Comparison of ENCODE assay signal across 12 cellular contexts in the genomic region with DNA sequence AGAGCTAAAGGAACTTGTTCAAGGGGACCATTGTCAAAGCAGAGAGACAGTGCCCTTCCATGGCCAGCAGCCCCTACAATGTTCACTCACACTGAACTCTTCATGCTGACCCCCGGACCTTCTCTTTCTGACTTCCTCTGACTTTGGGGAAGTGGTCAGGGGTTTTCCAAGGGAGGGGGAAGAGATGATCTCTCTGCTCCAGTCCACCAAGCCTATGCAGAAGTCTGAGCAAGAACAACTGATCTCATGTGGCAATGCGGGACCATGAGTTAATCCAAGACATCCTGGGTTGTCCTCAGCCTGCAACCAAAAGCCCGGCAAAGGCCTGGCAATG. TPM values are rescaled to one million over a fixed set of nuclear protein-coding genes. Genes with fewer than 3 reads are reported as not detected.
DNase-seq lines count a peak whose midpoint lies in the region; ATAC-seq and TF ChIP-seq lines count a peak whose summit lies in the region.
"Had no signal": no experiment of that assay in that cellular context is flagged by ENCODE, and none has a peak within 500 bp of the region (broad histone marks: within the 10 kb centered on the region; RNA-seq: fewer than 3 reads in every experiment).

No MANE protein-coding gene starts in this region.

- no peaks in the 10 kb centered on the region for H3K27me3 ChIP-seq in heart left ventricle
- H3K27me3 ChIP-seq: body of pancreas had no signal

- no peaks in the 10 kb centered on the region for H3K27me3 Mint-ChIP-seq in stimulated activated naive B cell treated with anti-CD40 and anti-IgM and Interleukin-4, amounts not matched to agents 10 μg/mL and 1 μg/mL and 100 μg/mL, for 72 hours
- H3K27me3 Mint-ChIP-seq in activated naive CD4-positive, alpha-beta T cell treated with anti-CD3 and anti-CD28 coated beads, Interleukin-2, amount 10 ng/mL, durations not matched to agents 7 days and 5 days = peaks cover 11% of the 10 kb centered on the region

- peak overlapping the region; percentile 53 to 55 for H3K4me3 Mint-ChIP-seq in stimulated activated naive B cell treated with anti-CD40 and anti-IgM and Interleukin-4, amounts not matched to agents 10 μg/mL and 1 μg/mL and 100 μg/mL, for 72 hours
- H3K4me3 Mint-ChIP-seq in activated naive CD4-positive, alpha-beta T cell treated with anti-CD3 and anti-CD28 coated beads, Interleukin-2, amount 10 ng/mL, durations not matched to agents 7 days and 5 days = no peak overlapping the region

- WGBS in heart left ventricle, 4 donors = 80 to 93% (median 87%) methylated on average over 3 of the region's 3 CpGs

- intact Hi-C loops in heart left ventricle (cut with DNase I) = loop anchor here (1.0 to 10.0 kb wide), 5 partner anchors 28 to 135 kb away; a partner anchor contains a TSS

- no peaks in the 10 kb centered on the region for H3K36me3 Mint-ChIP-seq in stimulated activated naive B cell treated with anti-CD40 and anti-IgM and Interleukin-4, amounts not matched to agents 10 μg/mL and 1 μg/mL and 100 μg/mL, for 72 hours
- H3K36me3 Mint-ChIP-seq in activated naive CD4-positive, alpha-beta T cell treated with anti-CD3 and anti-CD28 coated beads, Interleukin-2, amount 10 ng/mL, durations not matched to agents 7 days and 5 days = no peaks in the 10 kb centered on the region

- CTCF ChIA-PET in activated naive CD4-positive, alpha-beta T cell treated with anti-CD3 and anti-CD28 coated beads, Interleukin-2, amount 10 ng/mL, durations not matched to agents 7 days and 5 days (lab: Charles Lee) = interaction anchor here (0.6 to 7.6 kb wide), 23 partner anchors 9 to 131 kb away, joined by 3 to 130 read pairs (median 6); a partner anchor contains a TSS

- no peak for TF ChIP-seq POLR2A in heart left ventricle (IDR thresholded peaks at IDR 0.05)

- peak overlapping the region in 4 of 12 donors; percentile 53 to 90 (median 59) for H3K27ac ChIP-seq in heart left ventricle

- no peaks in the 10 kb centered on the region for H3K9me3 ChIP-seq in heart left ventricle
- H3K9me3 ChIP-seq: body of pancreas had no signal

- peaks cover 0 to 37% (median 9%) of the 10 kb centered on the region in 12 donors for H3K4me1 ChIP-seq in heart left ventricle
- H3K4me1 ChIP-seq: body of pancreas had no signal

- no peaks in the 10 kb centered on the region for H3K9me3 Mint-ChIP-seq in stimulated activated naive B cell treated with anti-CD40 and anti-IgM and Interleukin-4, amounts not matched to agents 10 μg/mL and 1 μg/mL and 100 μg/mL, for 72 hours
- H3K9me3 Mint-ChIP-seq in activated naive CD4-positive, alpha-beta T cell treated with anti-CD3 and anti-CD28 coated beads, Interleukin-2, amount 10 ng/mL, durations not matched to agents 7 days and 5 days = no peaks in the 10 kb centered on the region

- H3K4me1 Mint-ChIP-seq in stimulated activated naive B cell treated with anti-CD40 and anti-IgM and Interleukin-4, amounts not matched to agents 10 μg/mL and 1 μg/mL and 100 μg/mL, for 72 hours = peaks cover 17 to 30% of the 10 kb centered on the region in 2 donors
- peaks cover 22% of the 10 kb centered on the region for H3K4me1 Mint-ChIP-seq in activated naive CD4-positive, alpha-beta T cell treated with anti-CD3 and anti-CD28 coated beads, Interleukin-2, amount 10 ng/mL, durations not matched to agents 7 days and 5 days

- ATAC-seq in GM19463 (IDR thresholded peaks at IDR 0.05; ENCODE audit: unreplicated experiment) = peak; percentile 35
- peak; percentile 15 to 57 (median 42) for ATAC-seq in heart left ventricle
- peak; percentile 83 to 85 for ATAC-seq in stimulated activated naive B cell treated with anti-CD40 and anti-IgM and Interleukin-4, amounts not matched to agents 10 μg/mL and 1 μg/mL and 100 μg/mL, for 72 hours (replicated peaks)

- peak overlapping the region in 1 of 12 donors; percentile 51 for H3K4me3 ChIP-seq in heart left ventricle
- H3K4me3 ChIP-seq: body of pancreas had no signal

- no peak for TF ChIP-seq CTCF in heart left ventricle (IDR thresholded peaks at IDR 0.05)

- no peaks in the 10 kb centered on the region for H3K36me3 ChIP-seq in heart left ventricle

- peak overlapping the region; percentile 88 for H3K27ac Mint-ChIP-seq in stimulated activated naive B cell treated with anti-CD40 and anti-IgM and Interleukin-4, amounts not matched to agents 10 μg/mL and 1 μg/mL and 100 μg/mL, for 72 hours
- no peak overlapping the region for H3K27ac Mint-ChIP-seq in activated naive CD4-positive, alpha-beta T cell treated with anti-CD3 and anti-CD28 coated beads, Interleukin-2, amount 10 ng/mL, durations not matched to agents 7 days and 5 days

- DNase-seq in NOMO-1 treated with dmso at 0.1 percent for 144 hours (lab: John Stamatoyannopoulos, UW; ENCODE audit: unreplicated experiment) (peak; percentile 31), heart left ventricle (peak in 2 of 5 donors; percentile 17 to 22), mesenteric fat pad (ENCODE audit: low spot score) (no peak), EL (no peak)
- DNase-seq in stimulated activated naive B cell treated with anti-CD40 and anti-IgM and Interleukin-4, amounts not matched to agents 10 μg/mL and 1 μg/mL and 100 μg/mL, for 72 hours = peak; percentile 35
- no peak for DNase-seq in activated naive CD4-positive, alpha-beta T cell treated with anti-CD3 and anti-CD28 coated beads, Interleukin-2, amount 10 ng/mL, durations not matched to agents 7 days and 5 days
- DNase-seq in stimulated activated CD4-positive, alpha-beta T cell treated with anti-CD3 and anti-CD28 coated beads, Interleukin-12 subunit alpha, Interleukin-12 subunit beta, amount 100 ng/mL, for 4 hours = no peak

RNA-seq across cellular contexts. Expression of a gene that starts 11.6 kb away (rescaled TPM):
- total RNA-seq in heart left ventricle (10 to 100 TPM; 34.7 to 98.6 (median 61.6) TPM), mesenteric fat pad (150 TPM)
- polyA plus RNA-seq in heart left ventricle = 10 to 100 TPM; 23.9 to 28.8 TPM

RNA-seq across cellular contexts. Expression of a gene that starts 30.8 kb away (rescaled TPM):
- total RNA-seq in heart left ventricle = 100 to 1,000 TPM in 4 of 9 donors, 10 to 100 TPM in 5; 67.7 to 174 (median 81.2) TPM
- 100 to 1,000 TPM in 1 of 2 donors, 10 to 100 TPM in 1; 63.9 to 282 TPM for polyA plus RNA-seq in heart left ventricle
- 179 TPM for total RNA-seq in mesenteric fat pad

RNA-seq across cellular contexts. Expression of a gene that starts 48.5 kb away (rescaled TPM):
- total RNA-seq in heart left ventricle (not detected), mesenteric fat pad (not detected)
- polyA plus RNA-seq in heart left ventricle = under 1 TPM in 1 of 2 donors, not detected in 1; 0.07 TPM
- total RNA-seq: Calu3; renal cortical epithelial cell; T-helper 1 cell treated with Interleukin-12 subunit alpha and Interleukin-12 subunit beta and Interleukin-4 antibody, amounts not matched to agents 30 ng/mL and 1 ng/mL, for 36 hours had no signal

RNA-seq across cellular contexts. Expression of a gene that starts 55.7 kb away (rescaled TPM):
- total RNA-seq in heart left ventricle (10 to 100 TPM; 16.9 to 28.0 (median 22.6) TPM), mesenteric fat pad (30.7 TPM)
- polyA plus RNA-seq in heart left ventricle = 10 to 100 TPM; 17.4 to 19.1 TPM

Comparison
In these comparisons a context has a peak if more than half of its experiments do, and no peak if none do; other contexts are left out.
1. DNase-seq: peak in NOMO-1 treated with dmso at 0.1 percent for 144 hours (single experiment) and stimulated activated naive B cell treated with anti-CD40 and anti-IgM and Interleukin-4, amounts not matched to agents 10 μg/mL and 1 μg/mL and 100 μg/mL, for 72 hours (single experiment); none in mesenteric fat pad (single experiment), activated naive CD4-positive, alpha-beta T cell treated with anti-CD3 and anti-CD28 coated beads, Interleukin-2, amount 10 ng/mL, durations not matched to agents 7 days and 5 days (single experiment), stimulated activated CD4-positive, alpha-beta T cell treated with anti-CD3 and anti-CD28 coated beads, Interleukin-12 subunit alpha, Interleukin-12 subunit beta, amount 100 ng/mL, for 4 hours (single experiment) and EL (single experiment).
2. Peak in every context shown above with its lines, with median percentiles within 50 percentile points of each other: ATAC-seq.